Comparison of ENCODE assay signal across 1 cellular context in the genomic region with DNA sequence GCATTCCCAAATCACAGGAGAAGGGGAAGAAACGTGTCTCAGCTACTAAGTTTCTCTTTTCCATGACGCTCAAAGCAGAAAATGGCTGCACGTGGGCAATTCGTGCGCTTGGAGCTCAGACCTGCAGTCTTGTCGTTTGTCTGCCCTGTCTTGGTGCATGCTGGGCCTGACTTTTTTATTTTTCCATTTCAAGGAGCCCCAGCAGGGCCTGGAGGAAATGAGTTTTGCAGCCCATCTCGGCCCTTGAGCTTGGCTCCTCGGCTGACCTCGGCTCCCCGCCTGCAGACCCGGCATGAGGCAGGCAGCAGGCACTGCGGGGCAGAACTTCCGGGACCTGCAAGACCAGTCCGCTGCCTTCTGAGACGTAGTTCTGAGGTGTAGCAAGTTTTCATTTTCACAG.
TF ChIP-seq lines count a peak whose summit lies in the region.

No MANE protein-coding gene starts in this region.

TF ChIP-seq in WTC11, 78 proteins besides CTCF, POLR2A, EP300 and RAD21 (continued from another document):
- TF ChIP-seq, protein P1, sequence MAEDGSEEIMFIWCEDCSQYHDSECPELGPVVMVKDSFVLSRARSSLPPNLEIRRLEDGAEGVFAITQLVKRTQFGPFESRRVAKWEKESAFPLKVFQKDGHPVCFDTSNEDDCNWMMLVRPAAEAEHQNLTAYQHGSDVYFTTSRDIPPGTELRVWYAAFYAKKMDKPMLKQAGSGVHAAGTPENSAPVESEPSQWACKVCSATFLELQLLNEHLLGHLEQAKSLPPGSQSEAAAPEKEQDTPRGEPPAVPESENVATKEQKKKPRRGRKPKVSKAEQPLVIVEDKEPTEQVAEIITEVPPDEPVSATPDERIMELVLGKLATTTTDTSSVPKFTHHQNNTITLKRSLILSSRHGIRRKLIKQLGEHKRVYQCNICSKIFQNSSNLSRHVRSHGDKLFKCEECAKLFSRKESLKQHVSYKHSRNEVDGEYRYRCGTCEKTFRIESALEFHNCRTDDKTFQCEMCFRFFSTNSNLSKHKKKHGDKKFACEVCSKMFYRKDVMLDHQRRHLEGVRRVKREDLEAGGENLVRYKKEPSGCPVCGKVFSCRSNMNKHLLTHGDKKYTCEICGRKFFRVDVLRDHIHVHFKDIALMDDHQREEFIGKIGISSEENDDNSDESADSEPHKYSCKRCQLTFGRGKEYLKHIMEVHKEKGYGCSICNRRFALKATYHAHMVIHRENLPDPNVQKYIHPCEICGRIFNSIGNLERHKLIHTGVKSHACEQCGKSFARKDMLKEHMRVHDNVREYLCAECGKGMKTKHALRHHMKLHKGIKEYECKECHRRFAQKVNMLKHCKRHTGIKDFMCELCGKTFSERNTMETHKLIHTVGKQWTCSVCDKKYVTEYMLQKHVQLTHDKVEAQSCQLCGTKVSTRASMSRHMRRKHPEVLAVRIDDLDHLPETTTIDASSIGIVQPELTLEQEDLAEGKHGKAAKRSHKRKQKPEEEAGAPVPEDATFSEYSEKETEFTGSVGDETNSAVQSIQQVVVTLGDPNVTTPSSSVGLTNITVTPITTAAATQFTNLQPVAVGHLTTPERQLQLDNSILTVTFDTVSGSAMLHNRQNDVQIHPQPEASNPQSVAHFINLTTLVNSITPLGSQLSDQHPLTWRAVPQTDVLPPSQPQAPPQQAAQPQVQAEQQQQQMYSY (CRISPR knock-in tag; IDR thresholded peaks at IDR 0.05), result no peak
- no peak for TF ChIP-seq IRF2 (CRISPR knock-in tag; IDR thresholded peaks at IDR 0.05; ENCODE audit: borderline replicate concordance, low read depth)
- TF ChIP-seq, protein P2, sequence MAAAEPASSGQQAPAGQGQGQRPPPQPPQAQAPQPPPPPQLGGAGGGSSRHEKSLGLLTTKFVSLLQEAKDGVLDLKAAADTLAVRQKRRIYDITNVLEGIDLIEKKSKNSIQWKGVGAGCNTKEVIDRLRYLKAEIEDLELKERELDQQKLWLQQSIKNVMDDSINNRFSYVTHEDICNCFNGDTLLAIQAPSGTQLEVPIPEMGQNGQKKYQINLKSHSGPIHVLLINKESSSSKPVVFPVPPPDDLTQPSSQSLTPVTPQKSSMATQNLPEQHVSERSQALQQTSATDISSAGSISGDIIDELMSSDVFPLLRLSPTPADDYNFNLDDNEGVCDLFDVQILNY (CRISPR knock-in tag; IDR thresholded peaks at IDR 0.05), result 0 out of 2 replicates have a peak, but pooled peaks have one; percentile 47
